In genomic region chr22:24592846-24593809, GRCh38 we compare ENCODE assay signal across 8 cellular contexts. TPM values are rescaled to one million over a fixed set of nuclear protein-coding genes. Genes with fewer than 3 reads are reported as not detected.
DNase-seq lines count a peak whose midpoint lies in the region; ATAC-seq and TF ChIP-seq lines count a peak whose summit lies in the region.

TSS of gene LRRC75B (minus strand) at chr22:24593073. CDS start at chr22:24593039, 34 bp downstream.

- no peaks in the 10 kb centered on the region for H3F3A ChIP-seq in PC-3 (ENCODE audit: low read length, unreplicated experiment)

- H3K36me3 ChIP-seq in BLaER1: no peaks in the 10 kb centered on the region
- no peaks in the 10 kb centered on the region for H3K36me3 ChIP-seq in PC-3 (ENCODE audit: low read depth, low read length)
- H3K36me3 ChIP-seq in body of pancreas (replicated peaks in 1 of 2; ENCODE audit: insufficient read depth in 1 of 2, low read depth in 2 of 2): no peaks in the 10 kb centered on the region

- peak within 1 kb of the TSS; percentile 86 for H3K4me3 Mint-ChIP-seq in progenitor cell of endocrine pancreas (ENCODE audit: low read depth)

- no peaks in the 10 kb centered on the region for H3K79me2 ChIP-seq in PC-3 (ENCODE audit: low read length)

- CTCF ChIA-PET in PC-3 (lab: Charles Lee): no interaction called here

- H3K9me3 ChIP-seq in BLaER1 (no peaks in the 10 kb centered on the region), PC-3 (ENCODE audit: low read length) (no peaks in the 10 kb centered on the region), body of pancreas (no peaks in the 10 kb centered on the region)

- peak within 1 kb of the TSS; percentile 81 for H3K4me2 ChIP-seq in BLaER1
- peak within 1 kb of the TSS; percentile 85 for H3K4me2 ChIP-seq in PC-3 (ENCODE audit: low read length)

- intact Hi-C loops in PC-3 (cut with micrococcal nuclease): no loop called here
- intact Hi-C loops in body of pancreas (cut with DNase I): no loop called here

- peak; percentile 69 for ATAC-seq in HG03442 (IDR thresholded peaks at IDR 0.05; ENCODE audit: unreplicated experiment)
- ATAC-seq in PC-3: peak; percentile 91
- ATAC-seq in body of pancreas: peak; percentile 81
- no peak for ATAC-seq in GM19328 (IDR thresholded peaks at IDR 0.05; ENCODE audit: unreplicated experiment)

- BruUV-seq in PC-3 (replicated peaks; lab: Mats Ljungman, UMichigan): TSS peak; percentile 41

- H3K27ac ChIP-seq in BLaER1 (0 out of 2 replicates have a peak within 1 kb of the TSS, but pooled peaks have one; percentile 30), PC-3 (ENCODE audit: low read length) (no peak within 1 kb of the TSS), body of pancreas (peak within 1 kb of the TSS; percentile 35 to 83 (median 79))

- H3K9me3 Mint-ChIP-seq in progenitor cell of endocrine pancreas (ENCODE audit: low read depth): no peaks in the 10 kb centered on the region

- H3K27me3 ChIP-seq in BLaER1: peaks cover 29% of the 10 kb centered on the region
- no peaks in the 10 kb centered on the region for H3K27me3 ChIP-seq in PC-3 (ENCODE audit: low read length)
- no peaks in the 10 kb centered on the region for H3K27me3 ChIP-seq in body of pancreas

- DNase-seq in PC-3: peak; percentile 64
- DNase-seq in body of pancreas: peak; percentile 84 to 91 (median 90)
- DNase-seq in hypothalamus (lab: John Stamatoyannopoulos, UW): peak in 47 of 51 donors; percentile 19 to 87 (median 66)
- peak; percentile 79 for DNase-seq in progenitor cell of endocrine pancreas (ENCODE audit: low spot score, unreplicated experiment)

- H3K4me1 ChIP-seq in BLaER1 (peaks cover 56% of the 10 kb centered on the region), PC-3 (ENCODE audit: insufficient read depth, low read length) (no peaks in the 10 kb centered on the region), body of pancreas (peaks cover 54% of the 10 kb centered on the region)

- no peaks in the 10 kb centered on the region for H3K27me3 Mint-ChIP-seq in progenitor cell of endocrine pancreas

- POLR2A ChIA-PET in PC-3 (lab: Charles Lee; ENCODE audit: unreplicated experiment): interaction anchor here (0.7 kb wide), 2 partner anchors 88 to 113 kb away, joined by 3 read pairs; no protein-coding TSS in a partner anchor

- H3K4me1 Mint-ChIP-seq in progenitor cell of endocrine pancreas (ENCODE audit: low read depth): peaks cover 3% of the 10 kb centered on the region

- peak within 1 kb of the TSS; percentile 89 for H3K27ac Mint-ChIP-seq in progenitor cell of endocrine pancreas

- H2AFZ ChIP-seq in PC-3 (ENCODE audit: low read length): peak within 1 kb of the TSS; percentile 77

- peak; percentile 60 for TF ChIP-seq POLR2A in GM18526 (IDR thresholded peaks at IDR 0.05; ENCODE audit: extremely low read depth, insufficient read length)
- TF ChIP-seq POLR2A in body of pancreas (IDR thresholded peaks at IDR 0.05): peak in 2 of 3 donors; percentile 60 to 66

- H4K20me1 ChIP-seq in BLaER1: peaks cover 46% of the 10 kb centered on the region
- H4K20me1 ChIP-seq in PC-3 (ENCODE audit: low read length): no peaks in the 10 kb centered on the region

- H3K4me3 ChIP-seq in BLaER1: peak within 1 kb of the TSS; percentile 67
- H3K4me3 ChIP-seq in PC-3 (ENCODE audit: low read length): peak within 1 kb of the TSS; percentile 73
- peak within 1 kb of the TSS; percentile 21 to 38 for H3K4me3 ChIP-seq in body of pancreas

- H3K36me3 Mint-ChIP-seq in progenitor cell of endocrine pancreas (ENCODE audit: insufficient read depth): no peaks in the 10 kb centered on the region

- H3K9ac ChIP-seq in BLaER1 (peak within 1 kb of the TSS; percentile 63), PC-3 (ENCODE audit: low read length) (peak within 1 kb of the TSS; percentile 41)

- no peaks in the 10 kb centered on the region for H3K9me2 ChIP-seq in PC-3 (replicated peaks; ENCODE audit: low read length)

- 12 to 78% methylated on average over 14 to 83 of the region's 83 CpGs for WGBS in body of pancreas, 2 donors

- TF ChIP-seq CTCF in PC-3 (conservative IDR thresholded peaks at IDR 0.05; ENCODE audit: low read depth, low read length) (no peak), body of pancreas (IDR thresholded peaks at IDR 0.05) (no peak), progenitor cell of endocrine pancreas (IDR thresholded peaks at IDR 0.05; ENCODE audit: unreplicated experiment) (no peak)

RNA-seq across cellular contexts. Expression of gene LRRC75B, which starts in this region (rescaled TPM):
- total RNA-seq in PC-3 (2014; rRNA removed): 4.5 and 7.7 TPM in 2 replicates
- 10 to 100 TPM; 20.8 to 33.9 TPM for total RNA-seq in body of pancreas
- total RNA-seq in progenitor cell of endocrine pancreas: 23.6 and 24.6 TPM in 2 replicates
